13 cellular contexts compared by ENCODE assay signal in the genomic region with DNA sequence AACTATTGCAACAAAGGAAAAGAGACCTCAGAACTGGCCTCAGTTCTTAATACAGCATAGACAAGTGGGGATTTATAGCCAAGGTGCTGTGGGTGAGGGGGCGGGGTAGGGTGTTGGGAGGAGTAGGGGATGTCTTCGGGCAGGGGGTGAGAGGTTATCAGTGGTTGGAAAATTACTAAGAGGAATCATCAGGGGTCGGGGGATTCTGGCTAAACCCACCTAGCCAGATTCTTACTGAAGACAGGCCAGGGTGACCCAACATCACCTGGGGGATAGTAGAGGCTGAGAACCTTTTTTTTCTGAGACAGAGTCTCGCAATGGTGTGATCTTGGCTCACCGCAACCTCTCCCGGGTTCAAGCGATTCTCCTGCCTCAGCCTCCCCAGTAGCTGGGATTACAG.
"Had no signal": no experiment of that assay in that cellular context is flagged by ENCODE, and none has a peak within 500 bp of the region (broad histone marks: within the 10 kb centered on the region; RNA-seq: fewer than 3 reads in every experiment).

No MANE protein-coding gene starts in this region.

- H3K27ac Mint-ChIP-seq: activated CD8-positive, alpha-beta memory T cell treated with anti-CD3 and anti-CD28 coated beads, Interleukin-2, amount 10 ng/mL, durations not matched to agents 7 days and 5 days; stimulated activated memory B cell treated with anti-CD40 and anti-IgM and Interleukin-4, amounts not matched to agents 10 μg/mL and 1 μg/mL and 100 μg/mL, for 72 hours had no signal

- H3K27ac ChIP-seq: sigmoid colon had no signal

- FAIRE-seq: bronchial epithelial cell had no signal

- H3K9me3 ChIP-seq: sigmoid colon had no signal

- H3K4me3 ChIP-seq: sigmoid colon had no signal

- H3K9me3 Mint-ChIP-seq: nephron progenitor cell, WTC11 had no signal

- H3K36me3 Mint-ChIP-seq: activated CD8-positive, alpha-beta memory T cell treated with anti-CD3 and anti-CD28 coated beads, Interleukin-2, amount 10 ng/mL, durations not matched to agents 7 days and 5 days; WTC11 had no signal

- H3K4me1 ChIP-seq: sigmoid colon had no signal

- DNase-seq: activated CD4-positive, alpha-beta T cell treated with anti-CD3 and anti-CD28 coated beads for 36 hours; activated CD4-positive, alpha-beta T cell treated with anti-CD3 and anti-CD28 coated beads, Interleukin-2, amount 50 U/mL, for 48 hours; activated CD8-positive, alpha-beta memory T cell treated with anti-CD3 and anti-CD28 coated beads, Interleukin-2, amount 10 ng/mL, durations not matched to agents 7 days and 5 days; activated naive CD4-positive, alpha-beta T cell treated with anti-CD3 and anti-CD28 coated beads, Interleukin-2, amount 50 U/mL, for 16 hours; dermis blood vessel endothelial cell; effector memory CD4-positive, alpha-beta T cell; nephron progenitor cell; nucleus accumbens; sigmoid colon; stimulated activated CD4-positive, alpha-beta T cell treated with anti-CD3 and anti-CD28 coated beads, Interleukin-4, amount 100 ng/mL, for 24 hours had no signal

- ATAC-seq: activated CD4-positive, alpha-beta T cell treated with anti-CD3 and anti-CD28 coated beads for 36 hours; activated CD8-positive, alpha-beta memory T cell treated with anti-CD3 and anti-CD28 coated beads, Interleukin-2, amount 10 ng/mL, durations not matched to agents 7 days and 5 days; stimulated activated memory B cell treated with anti-CD40 and anti-IgM and Interleukin-4, amounts not matched to agents 10 μg/mL and 1 μg/mL and 100 μg/mL, for 72 hours; WTC11 had no signal

- H3K27me3 ChIP-seq: sigmoid colon had no signal

- H3K4me3 Mint-ChIP-seq: activated CD4-positive, alpha-beta T cell treated with anti-CD3 and anti-CD28 coated beads for 36 hours; activated CD8-positive, alpha-beta memory T cell treated with anti-CD3 and anti-CD28 coated beads, Interleukin-2, amount 10 ng/mL, durations not matched to agents 7 days and 5 days; stimulated activated memory B cell treated with anti-CD40 and anti-IgM and Interleukin-4, amounts not matched to agents 10 μg/mL and 1 μg/mL and 100 μg/mL, for 72 hours; WTC11 had no signal

- H3K36me3 ChIP-seq: sigmoid colon had no signal

- H3K27me3 Mint-ChIP-seq: activated CD4-positive, alpha-beta T cell treated with anti-CD3 and anti-CD28 coated beads for 36 hours; activated CD8-positive, alpha-beta memory T cell treated with anti-CD3 and anti-CD28 coated beads, Interleukin-2, amount 10 ng/mL, durations not matched to agents 7 days and 5 days had no signal
